In the genomic region with DNA sequence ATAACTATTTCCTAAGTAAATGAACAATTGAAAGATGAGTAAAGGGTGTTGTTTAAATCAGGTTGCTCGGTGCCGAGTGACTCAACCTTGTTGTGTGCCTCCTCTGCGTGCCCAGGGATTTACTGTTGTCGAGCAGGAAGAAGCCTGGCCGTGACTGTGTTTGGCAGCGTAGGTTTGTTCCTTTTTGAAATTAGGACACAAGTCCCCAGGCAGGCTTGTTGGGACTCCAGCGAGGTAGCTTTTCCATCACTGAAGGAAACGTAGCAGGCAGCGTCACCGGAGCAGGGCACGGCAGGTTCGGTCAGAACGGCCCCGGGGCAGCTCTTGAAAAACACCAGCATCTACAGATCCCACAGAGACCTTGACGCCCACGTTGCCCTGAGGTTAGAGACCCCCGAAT, we compare ENCODE assay signal across 25 cellular contexts. TPM values are rescaled to one million over a fixed set of nuclear protein-coding genes. Genes with fewer than 3 reads are reported as not detected.
DNase-seq lines count a peak whose midpoint lies in the region; ATAC-seq, FAIRE-seq and TF ChIP-seq lines count a peak whose summit lies in the region.
"Had no signal": no experiment of that assay in that cellular context is flagged by ENCODE, and none has a peak within 500 bp of the region (broad histone marks: within the 10 kb centered on the region; RNA-seq: fewer than 3 reads in every experiment).

No MANE protein-coding gene starts in this region.

- H3K27ac ChIP-seq in esophagus (ENCODE audit: low read depth in 2 of 2, low read length in 1 of 2) = peak overlapping the region; percentile 88 to 95
- H3K27ac ChIP-seq in kidney (ENCODE audit: low read depth in 2 of 2, low read length in 2 of 2) = no peak overlapping the region
- H3K27ac ChIP-seq: 22Rv1, BLaER1, psoas muscle had no signal

- H3K27me3 ChIP-seq in esophagus (ENCODE audit: control insufficient read depth in 1 of 2, insufficient read depth in 2 of 2, low read length in 2 of 2) = no peaks in the 10 kb centered on the region
- H3K27me3 ChIP-seq: BLaER1 had no signal

- POLR2A ChIA-PET in activated CD8-positive, alpha-beta T cell treated with anti-CD3 and anti-CD28 coated beads, Interleukin-2, amount 10 ng/mL, durations not matched to agents 7 days and 5 days (lab: Charles Lee) = no interaction called here
- POLR2A ChIA-PET in activated CD8-positive, alpha-beta T cell treated with anti-CD3 and anti-CD28 coated beads for 36 hours (lab: Charles Lee) = no interaction called here

- intact Hi-C loops in activated CD8-positive, alpha-beta T cell treated with anti-CD3 and anti-CD28 coated beads for 36 hours (cut with micrococcal nuclease) = no loop called here
- intact Hi-C loops in kidney (cut with DNase I) = no loop called here

- no peak overlapping the region for H3K27ac Mint-ChIP-seq in activated CD8-positive, alpha-beta T cell treated with anti-CD3 and anti-CD28 coated beads, Interleukin-2, amount 10 ng/mL, durations not matched to agents 7 days and 5 days
- no peak overlapping the region for H3K27ac Mint-ChIP-seq in activated CD8-positive, alpha-beta T cell treated with anti-CD3 and anti-CD28 coated beads for 36 hours
- H3K27ac Mint-ChIP-seq: nephron progenitor cell had no signal

- H3K36me3 ChIP-seq in esophagus (ENCODE audit: control insufficient read depth in 2 of 2, insufficient read depth in 2 of 2, low read length in 1 of 2) = no peaks in the 10 kb centered on the region
- no peaks in the 10 kb centered on the region for H3K36me3 ChIP-seq in kidney (ENCODE audit: control insufficient read depth in 1 of 2, insufficient read depth in 2 of 2, low read length in 2 of 2)
- H3K36me3 ChIP-seq: BLaER1 had no signal

- H3K4me3 Mint-ChIP-seq in activated CD8-positive, alpha-beta T cell treated with anti-CD3 and anti-CD28 coated beads, Interleukin-2, amount 10 ng/mL, durations not matched to agents 7 days and 5 days = no peak overlapping the region
- no peak overlapping the region for H3K4me3 Mint-ChIP-seq in activated CD8-positive, alpha-beta T cell treated with anti-CD3 and anti-CD28 coated beads for 36 hours
- H3K4me3 Mint-ChIP-seq: central memory CD8-positive, alpha-beta T cell; nephron progenitor cell had no signal

- no peaks in the 10 kb centered on the region for H3K4me1 ChIP-seq in esophagus (ENCODE audit: control insufficient read depth in 2 of 2, insufficient read depth in 2 of 2, low read length in 1 of 2)
- no peaks in the 10 kb centered on the region for H3K4me1 ChIP-seq in kidney (ENCODE audit: control insufficient read depth in 1 of 2, insufficient read depth in 1 of 2, low read depth in 1 of 2, low read length in 2 of 2)
- H3K4me1 ChIP-seq: psoas muscle had no signal

- WGBS in esophagus, 2 donors = 46 to 63% methylated on average over 17 of the region's 17 CpGs

- H3K27me3 Mint-ChIP-seq in activated CD8-positive, alpha-beta T cell treated with anti-CD3 and anti-CD28 coated beads, Interleukin-2, amount 10 ng/mL, durations not matched to agents 7 days and 5 days (ENCODE audit: low read depth) = peaks cover 6% of the 10 kb centered on the region
- peaks cover 5% of the 10 kb centered on the region for H3K27me3 Mint-ChIP-seq in activated CD8-positive, alpha-beta T cell treated with anti-CD3 and anti-CD28 coated beads for 36 hours

- no peaks in the 10 kb centered on the region for H3K4me1 Mint-ChIP-seq in activated CD8-positive, alpha-beta T cell treated with anti-CD3 and anti-CD28 coated beads, Interleukin-2, amount 10 ng/mL, durations not matched to agents 7 days and 5 days (ENCODE audit: low read depth)
- H3K4me1 Mint-ChIP-seq in activated CD8-positive, alpha-beta T cell treated with anti-CD3 and anti-CD28 coated beads for 36 hours (ENCODE audit: low read depth) = no peaks in the 10 kb centered on the region
- H3K4me1 Mint-ChIP-seq: central memory CD8-positive, alpha-beta T cell had no signal

- H3K9me3 Mint-ChIP-seq in activated CD8-positive, alpha-beta T cell treated with anti-CD3 and anti-CD28 coated beads, Interleukin-2, amount 10 ng/mL, durations not matched to agents 7 days and 5 days (ENCODE audit: insufficient read depth) = no peaks in the 10 kb centered on the region
- H3K9me3 Mint-ChIP-seq in activated CD8-positive, alpha-beta T cell treated with anti-CD3 and anti-CD28 coated beads for 36 hours = peaks cover 2% of the 10 kb centered on the region
- H3K9me3 Mint-ChIP-seq: central memory CD8-positive, alpha-beta T cell had no signal

- no peak for TF ChIP-seq CTCF in activated CD8-positive, alpha-beta T cell treated with anti-CD3 and anti-CD28 coated beads for 36 hours (IDR thresholded peaks at IDR 0.05)
- no peak for TF ChIP-seq CTCF in kidney (IDR thresholded peaks at IDR 0.05; ENCODE audit: borderline replicate concordance, extremely low read depth, insufficient read depth)

- no peak for FAIRE-seq in kidney (lab: Jason Lieb, UNC)
- FAIRE-seq: H54 had no signal

- no peak for ATAC-seq in activated CD8-positive, alpha-beta T cell treated with anti-CD3 and anti-CD28 coated beads, Interleukin-2, amount 10 ng/mL, durations not matched to agents 7 days and 5 days
- ATAC-seq in activated CD8-positive, alpha-beta T cell treated with anti-CD3 and anti-CD28 coated beads for 36 hours = no peak

- CTCF ChIA-PET in activated CD8-positive, alpha-beta T cell treated with anti-CD3 and anti-CD28 coated beads, Interleukin-2, amount 10 ng/mL, durations not matched to agents 7 days and 5 days (lab: Charles Lee) = no interaction called here
- CTCF ChIA-PET in activated CD8-positive, alpha-beta T cell treated with anti-CD3 and anti-CD28 coated beads for 36 hours (lab: Charles Lee) = no interaction called here

- H3K4me3 ChIP-seq in esophagus (ENCODE audit: low read depth in 1 of 2, low read length in 2 of 2) (peak overlapping the region; percentile 21 to 44), kidney (ENCODE audit: low read length in 2 of 2) (no peak overlapping the region)
- H3K4me3 ChIP-seq: BLaER1, psoas muscle had no signal

- H3K36me3 Mint-ChIP-seq in activated CD8-positive, alpha-beta T cell treated with anti-CD3 and anti-CD28 coated beads, Interleukin-2, amount 10 ng/mL, durations not matched to agents 7 days and 5 days (ENCODE audit: low read depth) = no peaks in the 10 kb centered on the region
- H3K36me3 Mint-ChIP-seq in activated CD8-positive, alpha-beta T cell treated with anti-CD3 and anti-CD28 coated beads for 36 hours (ENCODE audit: low read depth) = no peaks in the 10 kb centered on the region

- H3K9me3 ChIP-seq in esophagus (ENCODE audit: control insufficient read depth in 2 of 2, insufficient read depth in 1 of 2, low read depth in 1 of 2, low read length in 1 of 2) = peaks cover 0 to 2% of the 10 kb centered on the region in 2 donors
- no peaks in the 10 kb centered on the region for H3K9me3 ChIP-seq in kidney (ENCODE audit: control insufficient read depth in 1 of 2, low read length in 2 of 2)
- H3K9me3 ChIP-seq: BLaER1, psoas muscle had no signal

- peak; percentile 15 for DNase-seq in activated CD8-positive, alpha-beta T cell treated with anti-CD3 and anti-CD28 coated beads, Interleukin-2, amount 10 ng/mL, durations not matched to agents 7 days and 5 days
- no peak for DNase-seq in activated CD8-positive, alpha-beta T cell treated with anti-CD3 and anti-CD28 coated beads for 36 hours
- DNase-seq in SW480 (ENCODE audit: low spot score) = peak; percentile 48
- peak; percentile 74 for DNase-seq in ureter (ENCODE audit: low spot score)
- DNase-seq in SKM-1 treated with dmso at 0.1 percent for 144 hours (lab: John Stamatoyannopoulos, UW; ENCODE audit: unreplicated experiment) = no peak
- DNase-seq in UCSD-AML1 (lab: John Stamatoyannopoulos, UW; ENCODE audit: unreplicated experiment) = no peak
- DNase-seq in kidney = no peak
- DNase-seq: activated CD4-positive, CD25-positive, alpha-beta regulatory T cell; activated effector memory CD4-positive, alpha-beta T cell treated with Interleukin-2 at 50 U/mL for 16 hours; amniotic stem cell; DMS153; effector CD8-positive, alpha-beta T cell; hypothalamus; kidney glomerular epithelial cell; mesendoderm; NCI-H2029; nephron progenitor cell; NK-92 treated with Interleukin-12 subunit alpha and Interleukin-12 subunit beta, amount 100 ng/mL, for 24 hours; psoas muscle; Right ventricle myocardium superior had no signal

- H3K9ac ChIP-seq in kidney (ENCODE audit: low read length in 2 of 2) = no peak overlapping the region
- H3K9ac ChIP-seq: BLaER1 had no signal

RNA-seq across cellular contexts. Expression of a gene that starts 48.6 kb away (rescaled TPM):
- 10 to 100 TPM; 31.1 to 32.0 TPM for total RNA-seq in activated CD8-positive, alpha-beta T cell treated with anti-CD3 and anti-CD28 coated beads, Interleukin-2, amount 10 ng/mL, durations not matched to agents 7 days and 5 days
- total RNA-seq in activated CD8-positive, alpha-beta T cell treated with anti-CD3 and anti-CD28 coated beads for 36 hours = 10 to 100 TPM; 34.0 to 34.6 TPM
- polyA plus RNA-seq in esophagus (10 to 100 TPM; 20.5 to 21.6 TPM), kidney (ENCODE audit: insufficient read depth, low read depth, low replicate concordance) (29.7 TPM)
- total RNA-seq in ureter (15.5 TPM), kidney (24.0 TPM)

Comparison
In these comparisons a context has a peak if more than half of its experiments do, and no peak if none do; other contexts are left out.
1. DNase-seq: peak in activated CD8-positive, alpha-beta T cell treated with anti-CD3 and anti-CD28 coated beads, Interleukin-2, amount 10 ng/mL, durations not matched to agents 7 days and 5 days (single experiment), SW480 (single experiment) and ureter (single experiment); none in activated CD8-positive, alpha-beta T cell treated with anti-CD3 and anti-CD28 coated beads for 36 hours (single experiment), SKM-1 treated with dmso at 0.1 percent for 144 hours (single experiment), UCSD-AML1 (single experiment) and kidney (single experiment).
2. H3K27ac ChIP-seq: peak in esophagus (2 of 2); none in kidney (0 of 2).
3. H3K4me3 ChIP-seq: peak in esophagus (2 of 2); none in kidney (0 of 2).